In the genomic region with DNA sequence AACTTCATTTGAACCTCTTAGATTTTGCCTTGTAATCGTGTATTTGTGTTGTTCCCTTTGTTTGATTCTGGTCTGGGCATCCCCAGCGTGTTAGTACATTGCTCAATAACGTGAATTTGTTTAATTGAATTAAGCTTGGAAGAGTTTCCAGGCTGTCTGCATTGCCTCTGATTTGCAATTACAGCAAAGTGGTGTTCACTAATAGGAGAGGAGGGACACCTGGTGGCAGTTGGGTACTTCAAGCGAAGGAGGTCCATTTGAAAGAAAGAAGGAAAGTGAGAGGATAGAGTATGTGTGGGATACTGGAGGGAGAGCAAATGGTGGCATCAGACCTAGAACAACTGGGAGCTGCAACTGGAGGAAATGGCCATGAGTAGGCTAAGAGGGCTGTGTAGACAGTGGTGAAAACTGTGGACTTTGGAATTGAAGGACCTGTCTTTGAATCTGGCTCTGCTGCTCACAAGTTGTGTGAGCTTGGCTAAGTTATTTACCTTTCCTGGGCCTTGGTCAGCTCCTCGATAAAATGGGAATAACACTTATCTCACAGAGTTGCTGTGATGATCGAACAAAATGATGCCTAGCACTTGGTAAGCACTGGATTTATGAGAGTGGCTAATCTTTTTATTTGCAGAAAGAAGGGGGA, we compare ENCODE assay signal across 9 cellular contexts. TPM values are rescaled to one million over a fixed set of nuclear protein-coding genes. Genes with fewer than 3 reads are reported as not detected.
DNase-seq lines count a peak whose midpoint lies in the region; ATAC-seq and TF ChIP-seq lines count a peak whose summit lies in the region.
"Had no signal": no experiment of that assay in that cellular context is flagged by ENCODE, and none has a peak within 500 bp of the region (broad histone marks: within the 10 kb centered on the region; RNA-seq: fewer than 3 reads in every experiment).

No MANE protein-coding gene starts in this region.

- no peaks in the 10 kb centered on the region for H3K9me3 ChIP-seq in T-helper 17 cell (ENCODE audit: control insufficient read depth, low read length, poor library complexity, severe bottlenecking)
- H3K9me3 ChIP-seq in mesenchymal stem cell (ENCODE audit: control insufficient read depth, low read length), result no peaks in the 10 kb centered on the region
- H3K9me3 ChIP-seq: BLaER1 treated with 17β-estradiol and CSF1 and Interleukin-3, amounts not matched to agents 10 nM and 100 nM had no signal

- H4K91ac ChIP-seq in mesenchymal stem cell (ENCODE audit: low read length), result no peak overlapping the region

- H3K9me3 Mint-ChIP-seq in GM23338, result no peaks in the 10 kb centered on the region

- H3K23ac ChIP-seq in mesenchymal stem cell (ENCODE audit: low read length in 2 of 2), result no peak overlapping the region

- H3K27ac ChIP-seq in GM23338 (ENCODE audit: low read depth) (no peak overlapping the region), mesenchymal stem cell (ENCODE audit: low read length, poor library complexity, severe bottlenecking) (no peak overlapping the region)
- H3K27ac ChIP-seq: BLaER1 treated with 17β-estradiol and CSF1 and Interleukin-3, amounts not matched to agents 10 nM and 100 nM had no signal

- no peak overlapping the region for H3K14ac ChIP-seq in mesenchymal stem cell (ENCODE audit: low read length in 2 of 2)

- H3K79me2 ChIP-seq in GM23338 (replicated peaks; ENCODE audit: insufficient read depth), result no peaks in the 10 kb centered on the region

- H3K36me3 ChIP-seq in GM23338 (ENCODE audit: insufficient read depth) (no peaks in the 10 kb centered on the region), mesenchymal stem cell (ENCODE audit: control insufficient read depth in 1 of 2, insufficient read depth in 2 of 2, low read depth in 1 of 2, low read length in 2 of 2) (no peaks in the 10 kb centered on the region)
- H3K36me3 ChIP-seq: BLaER1 treated with 17β-estradiol and CSF1 and Interleukin-3, amounts not matched to agents 10 nM and 100 nM had no signal

- H3K4me1 ChIP-seq in GM23338 (ENCODE audit: insufficient read depth) (no peaks in the 10 kb centered on the region), mesenchymal stem cell (ENCODE audit: control insufficient read depth, insufficient read depth, low read depth, low read length) (no peaks in the 10 kb centered on the region)

- 55% methylated on average over 6 of the region's 6 CpGs for WGBS in mesenchymal stem cell

- H3K4ac ChIP-seq in mesenchymal stem cell (ENCODE audit: low read depth in 1 of 2, low read length in 2 of 2), result no peak overlapping the region

- H3K4me3 Mint-ChIP-seq in GM23338 (no peak overlapping the region), T-helper 17 cell (no peak overlapping the region)

- DNase-seq in NCI-H2081 (lab: John Stamatoyannopoulos, UW) (peak; percentile 41 to 67), NCI-H2081 treated with DMSO at 0.1 percent for 48 hours (lab: John Stamatoyannopoulos, UW) (no peak), GM23338 (ENCODE audit: low spot score) (peak; percentile 85), NAMALWA (ENCODE audit: low spot score) (peak; percentile 77), T-helper 17 cell (no peak), dermis microvascular lymphatic vessel endothelial cell (ENCODE audit: low read depth in 2 of 2) (peak; percentile 72 to 75), mesenchymal stem cell (peak; percentile 74), ureter (ENCODE audit: low spot score) (peak; percentile 54)

- no peak overlapping the region for H2BK120ac ChIP-seq in mesenchymal stem cell (ENCODE audit: low read depth, low read length)

- no peak overlapping the region for H2BK12ac ChIP-seq in mesenchymal stem cell (ENCODE audit: low read length in 2 of 2)

- H3K9ac ChIP-seq in mesenchymal stem cell (ENCODE audit: low read length), result peak overlapping the region; percentile 38
- H3K9ac ChIP-seq: BLaER1 treated with 17β-estradiol and CSF1 and Interleukin-3, amounts not matched to agents 10 nM and 100 nM had no signal

- H3K27ac Mint-ChIP-seq in GM23338 (no peak overlapping the region), T-helper 17 cell (no peak overlapping the region)

- H3K79me1 ChIP-seq in mesenchymal stem cell (replicated peaks; ENCODE audit: low read length, poor library complexity, severe bottlenecking), result no peaks in the 10 kb centered on the region

- peak; percentile 85 to 94 for TF ChIP-seq CTCF in GM23338 (conservative IDR thresholded peaks at IDR 0.05; ENCODE audit: low read depth in 2 of 2)

- H2AK5ac ChIP-seq in mesenchymal stem cell (ENCODE audit: low read length, severe bottlenecking), result no peak overlapping the region

- H4K20me1 ChIP-seq in GM23338 (replicated peaks; ENCODE audit: insufficient read depth), result no peaks in the 10 kb centered on the region
- H4K20me1 ChIP-seq: BLaER1 treated with 17β-estradiol and CSF1 and Interleukin-3, amounts not matched to agents 10 nM and 100 nM had no signal

- no peaks in the 10 kb centered on the region for H3K27me3 Mint-ChIP-seq in GM23338 (ENCODE audit: insufficient read depth, low read depth, poor library complexity)
- peaks cover 39% of the 10 kb centered on the region for H3K27me3 Mint-ChIP-seq in T-helper 17 cell

- H3K4me3 ChIP-seq in GM23338, result no peak overlapping the region
- H3K4me3 ChIP-seq in mesenchymal stem cell (ENCODE audit: insufficient read depth in 1 of 2, low read depth in 1 of 2, low read length in 2 of 2), result no peak overlapping the region
- H3K4me3 ChIP-seq: BLaER1 treated with 17β-estradiol and CSF1 and Interleukin-3, amounts not matched to agents 10 nM and 100 nM had no signal

- 0 out of 2 replicates have a peak overlapping the region, but pooled peaks have one; percentile 49 for H2AFZ ChIP-seq in GM23338
- H2AFZ ChIP-seq in mesenchymal stem cell (ENCODE audit: low read depth, low read length), result no peak overlapping the region

- H3F3A ChIP-seq in GM23338 (replicated peaks; ENCODE audit: low read depth), result no peaks in the 10 kb centered on the region

- H3K4me1 Mint-ChIP-seq in GM23338, result peaks cover 4% of the 10 kb centered on the region
- H3K4me1 Mint-ChIP-seq in T-helper 17 cell, result peaks cover 3% of the 10 kb centered on the region

- H3K18ac ChIP-seq in mesenchymal stem cell (ENCODE audit: low read depth in 1 of 2, low read length in 2 of 2), result no peak overlapping the region

- ATAC-seq in GM23338, result peak; percentile 95
- peak; percentile 28 for ATAC-seq in T-helper 17 cell

- H3K36me3 Mint-ChIP-seq in GM23338 (ENCODE audit: low read depth) (no peaks in the 10 kb centered on the region), T-helper 17 cell (ENCODE audit: low read depth) (peaks cover 3% of the 10 kb centered on the region)

- H2BK15ac ChIP-seq in mesenchymal stem cell (ENCODE audit: low read depth, poor library complexity, severe bottlenecking), result no peak overlapping the region

- H3K27me3 ChIP-seq in GM23338 (ENCODE audit: insufficient read depth) (no peaks in the 10 kb centered on the region), mesenchymal stem cell (ENCODE audit: control insufficient read depth in 1 of 2, insufficient read depth in 1 of 2, low read length in 2 of 2) (no peaks in the 10 kb centered on the region)
- H3K27me3 ChIP-seq: BLaER1 treated with 17β-estradiol and CSF1 and Interleukin-3, amounts not matched to agents 10 nM and 100 nM had no signal

- 0 out of 2 replicates have a peak, but pooled peaks cover 2% of the 10 kb centered on the region for H3K9me2 ChIP-seq in GM23338 (ENCODE audit: insufficient read depth)

- H3K4me2 ChIP-seq in GM23338, result no peak overlapping the region
- H3K4me2 ChIP-seq in mesenchymal stem cell (ENCODE audit: low read length, poor library complexity, severe bottlenecking), result no peak overlapping the region
- H3K4me2 ChIP-seq: BLaER1 treated with 17β-estradiol and CSF1 and Interleukin-3, amounts not matched to agents 10 nM and 100 nM had no signal

- no peak overlapping the region for H4K8ac ChIP-seq in mesenchymal stem cell (ENCODE audit: low read length)

- H2BK5ac ChIP-seq in mesenchymal stem cell (ENCODE audit: low read depth, low read length, poor library complexity, severe bottlenecking), result no peak overlapping the region

TF ChIP-seq in GM23338, 12 proteins besides CTCF, POLR2A, EP300 and RAD21 (continues in another document):
- TF ChIP-seq, protein P1, sequence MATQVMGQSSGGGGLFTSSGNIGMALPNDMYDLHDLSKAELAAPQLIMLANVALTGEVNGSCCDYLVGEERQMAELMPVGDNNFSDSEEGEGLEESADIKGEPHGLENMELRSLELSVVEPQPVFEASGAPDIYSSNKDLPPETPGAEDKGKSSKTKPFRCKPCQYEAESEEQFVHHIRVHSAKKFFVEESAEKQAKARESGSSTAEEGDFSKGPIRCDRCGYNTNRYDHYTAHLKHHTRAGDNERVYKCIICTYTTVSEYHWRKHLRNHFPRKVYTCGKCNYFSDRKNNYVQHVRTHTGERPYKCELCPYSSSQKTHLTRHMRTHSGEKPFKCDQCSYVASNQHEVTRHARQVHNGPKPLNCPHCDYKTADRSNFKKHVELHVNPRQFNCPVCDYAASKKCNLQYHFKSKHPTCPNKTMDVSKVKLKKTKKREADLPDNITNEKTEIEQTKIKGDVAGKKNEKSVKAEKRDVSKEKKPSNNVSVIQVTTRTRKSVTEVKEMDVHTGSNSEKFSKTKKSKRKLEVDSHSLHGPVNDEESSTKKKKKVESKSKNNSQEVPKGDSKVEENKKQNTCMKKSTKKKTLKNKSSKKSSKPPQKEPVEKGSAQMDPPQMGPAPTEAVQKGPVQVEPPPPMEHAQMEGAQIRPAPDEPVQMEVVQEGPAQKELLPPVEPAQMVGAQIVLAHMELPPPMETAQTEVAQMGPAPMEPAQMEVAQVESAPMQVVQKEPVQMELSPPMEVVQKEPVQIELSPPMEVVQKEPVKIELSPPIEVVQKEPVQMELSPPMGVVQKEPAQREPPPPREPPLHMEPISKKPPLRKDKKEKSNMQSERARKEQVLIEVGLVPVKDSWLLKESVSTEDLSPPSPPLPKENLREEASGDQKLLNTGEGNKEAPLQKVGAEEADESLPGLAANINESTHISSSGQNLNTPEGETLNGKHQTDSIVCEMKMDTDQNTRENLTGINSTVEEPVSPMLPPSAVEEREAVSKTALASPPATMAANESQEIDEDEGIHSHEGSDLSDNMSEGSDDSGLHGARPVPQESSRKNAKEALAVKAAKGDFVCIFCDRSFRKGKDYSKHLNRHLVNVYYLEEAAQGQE (IDR thresholded peaks at IDR 0.05; ENCODE audit: unreplicated experiment), result no peak
- TF ChIP-seq ZNF114 (CRISPR knock-in tag; IDR thresholded peaks at IDR 0.05) (no peak), ZNF331 (CRISPR knock-in tag; IDR thresholded peaks at IDR 0.05; ENCODE audit: low read depth) (no peak)

RNA-seq across cellular contexts. Expression of gene LSMEM1, which starts 15.2 kb away (rescaled TPM):
- 0.21 and 0.27 TPM in 2 replicates for total RNA-seq in GM23338 (2014; rRNA removed; shearing (Covaris generic))
- polyA plus RNA-seq in GM23338 (2016; fragmentation: Nextera tagmentation; extraction: Ambion mirVana), result 0.52 and 0.71 TPM in 2 replicates
- total RNA-seq in T-helper 17 cell, result 1 to 10 TPM; 7.5 to 8.9 TPM
- 0.25 and 0.26 TPM in 2 replicates for total RNA-seq in dermis microvascular lymphatic vessel endothelial cell
- polyA plus RNA-seq in mesenchymal stem cell (2013, experiment 1 of 2), result 0.50 TPM
- 1.0 TPM for polyA plus RNA-seq in mesenchymal stem cell (2013, experiment 2 of 2)
- total RNA-seq in ureter, result 2.3 TPM

RNA-seq across cellular contexts. Expression of gene IFRD1, which starts 45.7 kb away (rescaled TPM):
- 73.6 TPM in 2 replicates for total RNA-seq in GM23338 (2014; rRNA removed; shearing (Covaris generic))
- polyA plus RNA-seq in GM23338 (2016; fragmentation: Nextera tagmentation; extraction: Ambion mirVana), result 59.6 and 69.6 TPM in 2 replicates
- total RNA-seq in T-helper 17 cell (100 to 1,000 TPM; 269 to 276 TPM), dermis microvascular lymphatic vessel endothelial cell (25.5 and 30.3 TPM in 2 replicates), ureter (41.4 TPM)
- polyA plus RNA-seq in mesenchymal stem cell (2013, experiment 1 of 2), result 25.6 TPM
- 26.0 TPM for polyA plus RNA-seq in mesenchymal stem cell (2013, experiment 2 of 2)

Comparison
In these comparisons a context has a peak if more than half of its experiments do, and no peak if none do; other contexts are left out.
1. DNase-seq: peak in NCI-H2081 (2 of 2), GM23338 (single experiment), NAMALWA (single experiment), dermis microvascular lymphatic vessel endothelial cell (2 of 2), mesenchymal stem cell (single experiment) and ureter (single experiment); none in NCI-H2081 treated with DMSO at 0.1 percent for 48 hours (single experiment) and T-helper 17 cell (0 of 3).